Comparison of ENCODE assay signal across 20 cellular contexts in the genomic region with DNA sequence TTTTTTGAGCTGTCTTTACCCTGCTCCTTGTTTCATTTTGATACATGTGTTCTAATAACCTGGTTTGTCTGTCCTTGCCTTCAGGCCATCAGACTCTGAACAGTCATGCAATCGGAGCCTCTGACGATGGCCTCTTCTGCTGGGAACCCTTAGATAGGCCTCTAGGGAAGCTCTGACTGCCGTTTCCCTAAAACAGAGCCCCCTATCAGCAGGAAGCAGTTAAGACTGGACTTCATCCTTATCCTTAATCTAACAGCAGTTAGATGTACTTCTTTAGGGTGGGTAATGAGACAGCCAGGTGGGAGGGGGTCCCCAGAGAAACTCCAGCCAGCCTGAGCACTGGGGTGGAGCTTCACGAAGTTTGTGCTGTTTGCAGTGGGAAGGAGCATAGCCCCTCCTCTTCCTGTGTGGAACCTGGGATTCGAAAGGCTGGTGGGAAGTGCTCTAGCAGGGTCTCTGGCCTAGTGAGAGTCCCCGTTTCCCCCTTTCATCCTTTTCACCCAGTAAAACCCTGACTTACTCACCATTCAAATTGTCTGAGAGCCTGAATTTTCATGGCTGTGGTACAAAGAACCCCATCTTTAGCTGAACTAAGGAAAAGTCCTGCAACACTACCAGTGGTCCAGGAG. TPM values are rescaled to one million over a fixed set of nuclear protein-coding genes. Genes with fewer than 3 reads are reported as not detected.
"Had no signal": no experiment of that assay in that cellular context is flagged by ENCODE, and none has a peak within 500 bp of the region (broad histone marks: within the 10 kb centered on the region; RNA-seq: fewer than 3 reads in every experiment).

No MANE protein-coding gene starts in this region.

- H3K9me3 Mint-ChIP-seq: type B pancreatic cell had no signal

- H3K36me3 Mint-ChIP-seq: memory B cell, type B pancreatic cell had no signal

- H3K4me3 Mint-ChIP-seq: activated CD8-positive, alpha-beta T cell treated with anti-CD3 and anti-CD28 coated beads, Interleukin-2, amount 10 ng/mL, durations not matched to agents 7 days and 5 days; activated naive CD8-positive, alpha-beta T cell treated with anti-CD3 and anti-CD28 coated beads, Interleukin-2, amount 50 U/mL, for 24 hours; memory B cell; nephron; type B pancreatic cell had no signal

- DNase-seq: activated CD4-positive, alpha-beta T cell treated with anti-CD3 and anti-CD28 coated beads for 4 hours; activated CD8-positive, alpha-beta memory T cell treated with anti-CD3 and anti-CD28 coated beads, Interleukin-2, amount 50 U/mL, for 48 hours; activated CD8-positive, alpha-beta T cell treated with anti-CD3 and anti-CD28 coated beads, Interleukin-2, amount 10 ng/mL, durations not matched to agents 7 days and 5 days; activated naive CD4-positive, alpha-beta T cell; activated naive CD8-positive, alpha-beta T cell treated with anti-CD3 and anti-CD28 coated beads, Interleukin-2, amount 50 U/mL, for 24 hours; esophagus squamous epithelium; head of caudate nucleus; kidney; left ventricle myocardium inferior; ovary; sigmoid colon; stimulated activated CD4-positive, alpha-beta T cell treated with anti-CD3 and anti-CD28 coated beads, Interleukin-12 subunit alpha, Interleukin-12 subunit beta, amount 100 ng/mL, for 4 hours; stimulated activated naive CD4-positive, alpha-beta T cell had no signal

- H3K27ac ChIP-seq: cardiac muscle cell, esophagus squamous epithelium, left ventricle myocardium inferior, ovary, sigmoid colon, suprapubic skin, VCaP had no signal

- H3K27ac Mint-ChIP-seq: activated CD8-positive, alpha-beta T cell treated with anti-CD3 and anti-CD28 coated beads, Interleukin-2, amount 10 ng/mL, durations not matched to agents 7 days and 5 days; activated naive CD8-positive, alpha-beta T cell treated with anti-CD3 and anti-CD28 coated beads, Interleukin-2, amount 50 U/mL, for 24 hours; memory B cell; nephron; type B pancreatic cell had no signal

- H3K4me1 ChIP-seq: esophagus squamous epithelium, left ventricle myocardium inferior, sigmoid colon, suprapubic skin had no signal

- H3K9me3 ChIP-seq: ovary had no signal

- H3K27me3 ChIP-seq: cardiac muscle cell, esophagus squamous epithelium, ovary, sigmoid colon, suprapubic skin had no signal

- H3K4me3 ChIP-seq: cardiac muscle cell, esophagus squamous epithelium, left ventricle myocardium inferior, ovary, sigmoid colon, suprapubic skin had no signal

- H3K4me1 Mint-ChIP-seq: activated naive CD8-positive, alpha-beta T cell treated with anti-CD3 and anti-CD28 coated beads, Interleukin-2, amount 50 U/mL, for 24 hours; memory B cell; nephron had no signal

- H3K36me3 ChIP-seq: cardiac muscle cell, esophagus squamous epithelium, left ventricle myocardium inferior, ovary, sigmoid colon, suprapubic skin had no signal

- FAIRE-seq: kidney had no signal

- ATAC-seq: activated CD8-positive, alpha-beta T cell treated with anti-CD3 and anti-CD28 coated beads, Interleukin-2, amount 10 ng/mL, durations not matched to agents 7 days and 5 days; activated naive CD8-positive, alpha-beta T cell treated with anti-CD3 and anti-CD28 coated beads, Interleukin-2, amount 50 U/mL, for 24 hours had no signal

RNA-seq across cellular contexts. Expression of a gene that starts 28.4 kb away (rescaled TPM):
- total RNA-seq: activated CD8-positive, alpha-beta T cell treated with anti-CD3 and anti-CD28 coated beads, Interleukin-2, amount 10 ng/mL, durations not matched to agents 7 days and 5 days; esophagus squamous epithelium; T-helper 2 cell treated with Interferon-gamma antibody and Interleukin-4, amounts not matched to agents 100 ng/mL and 5 ng/mL, for 36 hours had no signal
